7 cellular contexts compared by ENCODE assay signal in genomic region chr5:99116526-99116925, GRCh38.
"Had no signal": no experiment of that assay in that cellular context is flagged by ENCODE, and none has a peak within 500 bp of the region (broad histone marks: within the 10 kb centered on the region; RNA-seq: fewer than 3 reads in every experiment).

No MANE protein-coding gene starts in this region.

- DNase-seq: GDM1, GF-D8 had no signal

- FAIRE-seq: G401.6, GM12891, GM12892, GM18507, GM19239 had no signal
